8 cellular contexts compared by ENCODE assay signal in the genomic region with DNA sequence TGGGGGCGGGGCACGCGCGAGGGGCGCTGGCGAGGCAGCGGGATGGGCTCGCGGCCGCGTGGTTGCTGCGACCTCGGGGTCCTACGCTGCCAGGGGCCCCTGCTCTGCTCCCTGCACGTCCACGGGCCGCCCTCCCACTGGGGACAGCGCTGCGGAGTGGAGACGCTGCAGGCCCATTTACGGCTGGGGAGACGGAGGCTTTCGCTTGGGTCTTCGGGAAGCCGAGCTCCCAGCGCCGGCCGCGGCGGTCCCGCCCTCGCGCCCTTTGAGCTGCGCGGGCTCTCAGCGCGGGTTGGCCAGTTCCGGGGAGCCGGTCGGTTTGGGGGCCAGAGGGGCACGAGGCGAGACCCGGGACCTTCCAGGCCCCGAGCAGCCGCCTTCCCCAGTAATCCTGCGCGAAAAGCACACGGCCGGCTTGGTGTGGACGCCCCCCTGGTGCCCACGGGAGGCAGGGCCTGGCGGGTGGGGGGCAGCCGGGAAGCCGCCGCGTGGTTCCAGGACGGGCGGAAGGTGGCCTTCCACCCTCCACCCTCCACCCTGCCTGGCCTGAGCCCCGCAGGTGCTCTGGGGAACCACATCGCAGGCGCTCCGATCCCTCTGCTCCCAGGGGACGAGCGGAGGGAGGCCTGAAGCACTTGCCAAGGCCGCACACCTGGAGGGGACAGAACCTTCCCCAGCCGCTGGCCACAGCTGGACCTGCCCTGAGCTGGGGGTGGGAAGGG. TPM values are rescaled to one million over a fixed set of nuclear protein-coding genes. Genes with fewer than 3 reads are reported as not detected.
DNase-seq lines count a peak whose midpoint lies in the region; ATAC-seq and TF ChIP-seq lines count a peak whose summit lies in the region.

No MANE protein-coding gene starts in this region.

- DNase-seq in D341Med (ENCODE audit: low spot score), result peak; percentile 58
- peak in 2 of 3 donors; percentile 40 to 58 for DNase-seq in Peyer's patch
- peak; percentile 11 for DNase-seq in dermis blood vessel endothelial cell
- DNase-seq in aorta, result no peak
- DNase-seq in pons (ENCODE audit: low spot score), result no peak

- H3K4me3 ChIP-seq in Peyer's patch (peak overlapping the region; percentile 60 to 100 (median 88)), mononuclear cell (ENCODE audit: low read length) (peak overlapping the region; percentile 76), aorta (ENCODE audit: low read length in 2 of 2) (peak overlapping the region; percentile 49 to 65)

- ATAC-seq in GM19043 (IDR thresholded peaks at IDR 0.05; ENCODE audit: low read depth, unreplicated experiment) (peak; percentile 11), HG03103 (IDR thresholded peaks at IDR 0.05; ENCODE audit: low read depth, unreplicated experiment) (peak; percentile 17), aorta (ENCODE audit: low FRiP score) (peak; percentile 16)

- peaks cover 0 to 39% (median 28%) of the 10 kb centered on the region in 4 donors for H3K4me1 ChIP-seq in Peyer's patch
- H3K4me1 ChIP-seq in mononuclear cell (ENCODE audit: insufficient read depth, low read length), result peaks cover 51% of the 10 kb centered on the region
- H3K4me1 ChIP-seq in aorta (ENCODE audit: control insufficient read depth in 1 of 2, insufficient read depth in 2 of 2, low read length in 2 of 2), result no peaks in the 10 kb centered on the region

- TF ChIP-seq POLR2A in Peyer's patch (IDR thresholded peaks at IDR 0.05), result peak; percentile 68 to 75

- H3K36me3 ChIP-seq in Peyer's patch (peaks cover 0 to 6% (median 0%) of the 10 kb centered on the region in 3 donors), aorta (ENCODE audit: control insufficient read depth in 1 of 2, insufficient read depth in 2 of 2, low read length in 1 of 2) (no peaks in the 10 kb centered on the region)

- intact Hi-C loops in aorta (cut with DNase I), result loop anchor here in 1 of 2 donors (1.0 to 5.0 kb wide), 2 partner anchors 114 to 173 kb away; a partner anchor contains a TSS

- H3K9me3 ChIP-seq in Peyer's patch (no peaks in the 10 kb centered on the region), mononuclear cell (ENCODE audit: low read depth, low read length) (no peaks in the 10 kb centered on the region), aorta (ENCODE audit: control insufficient read depth, low read length) (no peaks in the 10 kb centered on the region)

- H3K27me3 ChIP-seq in Peyer's patch (no peaks in the 10 kb centered on the region), mononuclear cell (ENCODE audit: insufficient read depth, low read length) (no peaks in the 10 kb centered on the region), aorta (ENCODE audit: control insufficient read depth in 1 of 2, insufficient read depth in 2 of 2, low read length in 1 of 2) (no peaks in the 10 kb centered on the region)

- peak in 1 of 6 experiments; percentile 18 for TF ChIP-seq CTCF in Peyer's patch (IDR thresholded peaks at IDR 0.05)

- 1% methylated on average over 56 to 66 of the region's 66 CpGs for WGBS in aorta, 2 donors

- H3K27ac ChIP-seq in Peyer's patch (peak overlapping the region; percentile 91 to 98 (median 96)), aorta (ENCODE audit: low read depth in 1 of 2, low read length in 2 of 2) (peak overlapping the region in 1 of 2 donors; percentile 53)

RNA-seq across cellular contexts. Expression of a gene that starts 0.6 kb away (rescaled TPM):
- total RNA-seq in Peyer's patch, result 10 to 100 TPM; 16.9 to 29.6 (median 19.9) TPM
- 33.4 and 44.9 TPM in 2 replicates for total RNA-seq in dermis blood vessel endothelial cell
- 7.5 TPM for total RNA-seq in mononuclear cell
- 10 to 100 TPM in 1 of 2 donors, 1 to 10 TPM in 1; 9.8 to 13.1 TPM for total RNA-seq in aorta
- 10 to 100 TPM in 1 of 2 donors, 1 to 10 TPM in 1; 4.0 to 15.3 TPM for polyA plus RNA-seq in aorta

RNA-seq across cellular contexts. Expression of a gene that starts 21.3 kb away (rescaled TPM):
- total RNA-seq in Peyer's patch, result 100 to 1,000 TPM in 3 of 4 donors, 10 to 100 TPM in 1; 42.9 to 141 (median 120) TPM
- total RNA-seq in dermis blood vessel endothelial cell, result 62.6 and 64.8 TPM in 2 replicates
- total RNA-seq in mononuclear cell, result 18.8 TPM
- total RNA-seq in aorta, result 10 to 100 TPM; 91.0 to 99.8 TPM
- 10 to 100 TPM; 41.1 to 75.8 TPM for polyA plus RNA-seq in aorta

RNA-seq across cellular contexts. Expression of a gene that starts 21.6 kb away (rescaled TPM):
- 10 to 100 TPM in 3 of 4 donors, 1 to 10 TPM in 1; 4.9 to 21.5 (median 15.9) TPM for total RNA-seq in Peyer's patch
- total RNA-seq in dermis blood vessel endothelial cell, result 7.4 and 7.7 TPM in 2 replicates
- total RNA-seq in mononuclear cell, result 4.2 TPM
- 10 to 100 TPM in 1 of 2 donors, 1 to 10 TPM in 1; 4.7 to 12.0 TPM for total RNA-seq in aorta
- 1 to 10 TPM in 1 of 2 donors, under 1 TPM in 1; 0.50 to 9.0 TPM for polyA plus RNA-seq in aorta

Comparison
In these comparisons a context has a peak if more than half of its experiments do, and no peak if none do; other contexts are left out.
1. DNase-seq: peak in D341Med (single experiment), Peyer's patch (2 of 3) and dermis blood vessel endothelial cell (single experiment); none in aorta (0 of 2) and pons (single experiment).
2. Peak in every context shown above with its lines, with median percentiles within 50 percentile points of each other: ATAC-seq and H3K4me3 ChIP-seq.